Comparison of ENCODE assay signal across 14 cellular contexts in genomic region chr16:11736903-11737302, GRCh38.
"Had no signal": no experiment of that assay in that cellular context is flagged by ENCODE, and none has a peak within 500 bp of the region (broad histone marks: within the 10 kb centered on the region; RNA-seq: fewer than 3 reads in every experiment).

No MANE protein-coding gene starts in this region.

- H3K9me3 Mint-ChIP-seq: activated naive CD8-positive, alpha-beta T cell treated with anti-CD3 and anti-CD28 coated beads for 36 hours; naive thymus-derived CD4-positive, alpha-beta T cell had no signal

- H3K27me3 Mint-ChIP-seq: activated CD4-positive, alpha-beta T cell treated with anti-CD3 and anti-CD28 coated beads for 36 hours; activated naive CD8-positive, alpha-beta T cell treated with anti-CD3 and anti-CD28 coated beads for 36 hours; naive thymus-derived CD4-positive, alpha-beta T cell had no signal

- H3K27me3 ChIP-seq: breast epithelium, gastroesophageal sphincter, tibial nerve had no signal

- H3K27ac ChIP-seq: breast epithelium, tibial nerve, VCaP had no signal

- H3K36me3 ChIP-seq: breast epithelium had no signal

- DNase-seq: activated CD4-positive, alpha-beta T cell treated with anti-CD3 and anti-CD28 coated beads for 36 hours; activated effector memory CD4-positive, alpha-beta T cell treated with Interleukin-2 at 50 U/mL for 16 hours; activated naive CD8-positive, alpha-beta T cell treated with anti-CD3 and anti-CD28 coated beads for 36 hours; activated T-cell treated with anti-CD3 and anti-CD28 coated beads, Interleukin-2, amount 50 U/mL, for 1 hour; anterior cingulate cortex; effector CD4-positive, alpha-beta T cell; naive thymus-derived CD4-positive, alpha-beta T cell; right cardiac atrium; small intestine; T1000 had no signal

- H3K27ac Mint-ChIP-seq: activated CD4-positive, alpha-beta T cell treated with anti-CD3 and anti-CD28 coated beads for 36 hours; activated naive CD8-positive, alpha-beta T cell treated with anti-CD3 and anti-CD28 coated beads for 36 hours had no signal

- H3K4me3 ChIP-seq: breast epithelium, gastroesophageal sphincter, tibial nerve had no signal

- H3K4me3 Mint-ChIP-seq: activated CD4-positive, alpha-beta T cell treated with anti-CD3 and anti-CD28 coated beads for 36 hours; activated naive CD8-positive, alpha-beta T cell treated with anti-CD3 and anti-CD28 coated beads for 36 hours had no signal

- ATAC-seq: activated CD4-positive, alpha-beta T cell treated with anti-CD3 and anti-CD28 coated beads for 36 hours; gastroesophageal sphincter; naive thymus-derived CD4-positive, alpha-beta T cell; right cardiac atrium had no signal

- H3K9me3 ChIP-seq: breast epithelium, gastroesophageal sphincter, tibial nerve had no signal
